Comparison of ENCODE assay signal across 8 cellular contexts in genomic region chr5:34968258-34968657, GRCh38.
"Had no signal": no experiment of that assay in that cellular context is flagged by ENCODE, and none has a peak within 500 bp of the region (broad histone marks: within the 10 kb centered on the region; RNA-seq: fewer than 3 reads in every experiment).

No MANE protein-coding gene starts in this region.

- H3K4me3 ChIP-seq: GM23338 had no signal

- H3K27ac Mint-ChIP-seq: GM23338, H9 had no signal

- H3K4me1 Mint-ChIP-seq: GM23338, H9, IgD-negative memory B cell had no signal

- ATAC-seq: GM23338 had no signal

- FAIRE-seq: H1, H54 had no signal

- H3K27me3 Mint-ChIP-seq: IgD-negative memory B cell had no signal

- H3K4me3 Mint-ChIP-seq: GM23338, H9, IgD-negative memory B cell had no signal

- H3K27ac ChIP-seq: HL-60 had no signal

- DNase-seq: H9, HCEC 1CT, KBM-7 had no signal
